8 cellular contexts compared by ENCODE assay signal in the genomic region with DNA sequence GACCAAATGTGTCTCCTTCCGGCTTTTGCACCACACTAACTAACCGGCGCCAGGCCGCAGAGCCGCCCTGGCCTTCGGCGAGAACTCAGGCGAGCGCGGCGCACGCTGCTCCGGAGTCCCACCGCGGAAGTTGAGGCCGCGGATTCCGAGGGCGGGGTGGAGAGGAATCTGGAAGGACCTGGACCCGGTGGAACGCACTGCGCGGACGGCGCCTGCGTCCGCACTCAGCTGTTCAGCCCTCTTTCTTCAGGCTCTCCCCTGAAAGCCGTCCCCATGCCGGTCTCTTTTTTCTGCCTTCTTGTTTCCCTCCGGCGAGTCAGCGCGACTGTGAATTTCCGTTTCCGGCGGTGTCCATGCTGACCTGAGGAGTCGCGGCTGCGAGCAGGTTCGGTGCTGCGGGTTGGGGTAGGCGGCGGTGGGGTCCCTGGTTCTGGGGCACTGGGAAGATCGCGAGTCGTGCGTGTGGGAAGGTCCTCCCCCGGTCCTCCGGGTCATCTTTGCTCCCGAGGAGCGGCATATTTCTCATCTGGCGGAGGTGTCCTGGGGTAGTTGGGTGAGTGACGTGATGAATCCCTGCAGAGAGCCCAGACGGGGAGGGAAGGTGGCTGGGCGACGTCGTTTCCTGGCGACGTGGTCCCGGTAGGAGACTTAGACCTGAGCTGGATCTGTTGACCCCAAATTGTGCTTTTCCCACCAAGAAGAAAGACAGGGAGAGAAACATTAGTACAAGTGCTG. TPM values are rescaled to one million over a fixed set of nuclear protein-coding genes. Genes with fewer than 3 reads are reported as not detected.
A peak's percentile ranks its signal among the peaks of the same experiment; 100 is the strongest.
DNase-seq lines count a peak whose midpoint lies in the region; ATAC-seq and TF ChIP-seq lines count a peak whose summit lies in the region.

A gene with protein sequence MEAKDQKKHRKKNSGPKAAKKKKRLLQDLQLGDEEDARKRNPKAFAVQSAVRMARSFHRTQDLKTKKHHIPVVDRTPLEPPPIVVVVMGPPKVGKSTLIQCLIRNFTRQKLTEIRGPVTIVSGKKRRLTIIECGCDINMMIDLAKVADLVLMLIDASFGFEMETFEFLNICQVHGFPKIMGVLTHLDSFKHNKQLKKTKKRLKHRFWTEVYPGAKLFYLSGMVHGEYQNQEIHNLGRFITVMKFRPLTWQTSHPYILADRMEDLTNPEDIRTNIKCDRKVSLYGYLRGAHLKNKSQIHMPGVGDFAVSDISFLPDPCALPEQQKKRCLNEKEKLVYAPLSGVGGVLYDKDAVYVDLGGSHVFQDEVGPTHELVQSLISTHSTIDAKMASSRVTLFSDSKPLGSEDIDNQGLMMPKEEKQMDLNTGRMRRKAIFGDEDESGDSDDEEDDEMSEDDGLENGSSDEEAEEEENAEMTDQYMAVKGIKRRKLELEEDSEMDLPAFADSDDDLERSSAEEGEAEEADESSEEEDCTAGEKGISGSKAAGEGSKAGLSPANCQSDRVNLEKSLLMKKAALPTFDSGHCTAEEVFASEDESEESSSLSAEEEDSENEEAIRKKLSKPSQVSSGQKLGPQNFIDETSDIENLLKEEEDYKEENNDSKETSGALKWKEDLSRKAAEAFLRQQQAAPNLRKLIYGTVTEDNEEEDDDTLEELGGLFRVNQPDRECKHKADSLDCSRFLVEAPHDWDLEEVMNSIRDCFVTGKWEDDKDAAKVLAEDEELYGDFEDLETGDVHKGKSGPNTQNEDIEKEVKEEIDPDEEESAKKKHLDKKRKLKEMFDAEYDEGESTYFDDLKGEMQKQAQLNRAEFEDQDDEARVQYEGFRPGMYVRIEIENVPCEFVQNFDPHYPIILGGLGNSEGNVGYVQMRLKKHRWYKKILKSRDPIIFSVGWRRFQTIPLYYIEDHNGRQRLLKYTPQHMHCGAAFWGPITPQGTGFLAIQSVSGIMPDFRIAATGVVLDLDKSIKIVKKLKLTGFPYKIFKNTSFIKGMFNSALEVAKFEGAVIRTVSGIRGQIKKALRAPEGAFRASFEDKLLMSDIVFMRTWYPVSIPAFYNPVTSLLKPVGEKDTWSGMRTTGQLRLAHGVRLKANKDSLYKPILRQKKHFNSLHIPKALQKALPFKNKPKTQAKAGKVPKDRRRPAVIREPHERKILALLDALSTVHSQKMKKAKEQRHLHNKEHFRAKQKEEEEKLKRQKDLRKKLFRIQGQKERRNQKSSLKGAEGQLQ (plus strand): TSS at position 350 of the 735 bp plus-strand sequence. CDS start 1,600 bp downstream, outside the sequence.

- peak in 2 of 4 donors; percentile 33 to 71 for TF ChIP-seq POLR2A in esophagus squamous epithelium (IDR thresholded peaks at IDR 0.05)

- H3K4me1 ChIP-seq in DOHH2 (ENCODE audit: control insufficient read depth, low read length), result peaks cover 16% of the 10 kb centered on the region
- peaks cover 4% of the 10 kb centered on the region; the same call in 1 of the 2 replicates for H3K4me1 ChIP-seq in GM23338 (ENCODE audit: insufficient read depth)
- H3K4me1 ChIP-seq in esophagus squamous epithelium, result peaks cover 0 to 21% (median 10%) of the 10 kb centered on the region in 3 donors

- peak within 1 kb of the TSS; percentile 99 for H3K27ac Mint-ChIP-seq in GM23338

- WGBS in esophagus squamous epithelium, 2 donors, result 0% methylated on average over 7 to 19 of the region's 60 CpGs

- H3K9me3 Mint-ChIP-seq in GM23338, result peaks cover 3% of the 10 kb centered on the region; the same call in 2 of the 3 replicates

- peaks cover 35% of the 10 kb centered on the region for H3K36me3 ChIP-seq in DOHH2 (ENCODE audit: control insufficient read depth, low read length)
- peaks cover 20% of the 10 kb centered on the region for H3K36me3 ChIP-seq in GM23338 (ENCODE audit: insufficient read depth)
- H3K36me3 ChIP-seq in esophagus squamous epithelium, result peaks cover 0 to 35% (median 11%) of the 10 kb centered on the region in 3 donors

- no peaks in the 10 kb centered on the region for H3F3A ChIP-seq in DOHH2 (ENCODE audit: control insufficient read depth, insufficient read depth)
- H3F3A ChIP-seq in GM23338 (replicated peaks; ENCODE audit: low read depth), result 0 out of 2 replicates have a peak, but pooled peaks cover 2% of the 10 kb centered on the region

- H3K4me3 ChIP-seq in DOHH2 (ENCODE audit: low read length) (peak within 1 kb of the TSS; percentile 89), GM23338 (peak within 1 kb of the TSS; percentile 97), esophagus squamous epithelium (peak within 1 kb of the TSS; percentile 50 to 88 (median 81))

- no peaks in the 10 kb centered on the region for H3K9me3 ChIP-seq in DOHH2 (ENCODE audit: control insufficient read depth, insufficient read depth, low read length)
- no peaks in the 10 kb centered on the region for H3K9me3 ChIP-seq in esophagus squamous epithelium

- H3K4me2 ChIP-seq in DOHH2 (ENCODE audit: low read length) (peak within 1 kb of the TSS; percentile 61), GM23338 (peak within 1 kb of the TSS; percentile 95)

- no peaks in the 10 kb centered on the region for H3K9me2 ChIP-seq in DOHH2 (replicated peaks; ENCODE audit: control insufficient read depth, low read length)
- H3K9me2 ChIP-seq in GM23338 (ENCODE audit: insufficient read depth), result no peaks in the 10 kb centered on the region

- DNase-seq in GM23338 (ENCODE audit: low spot score) (peak; percentile 95), Kasumi-1 (lab: John Stamatoyannopoulos, UW) (peak; percentile 98), RKO (ENCODE audit: low spot score) (peak; percentile 97), activated T-helper 1 cell treated with Interleukin-2 at 50 U/mL for 16 hours (ENCODE audit: low read depth) (peak; percentile 77), esophagus squamous epithelium (lab: John Stamatoyannopoulos, UW) (peak; percentile 66), myocyte (ENCODE audit: low read depth) (peak; percentile 96)
- peak; percentile 77 to 81 for DNase-seq in stimulated activated CD8-positive, alpha-beta memory T cell treated with anti-CD3 and anti-CD28 coated beads, Interleukin-7, amount 100 ng/mL, for 4 hours (ENCODE audit: low read depth in 2 of 2)

- peaks cover 41% of the 10 kb centered on the region for H3K36me3 Mint-ChIP-seq in GM23338 (ENCODE audit: low read depth)

- H3K27ac ChIP-seq in DOHH2 (ENCODE audit: low read depth, low read length) (peak within 1 kb of the TSS; percentile 26), GM23338 (ENCODE audit: low read depth) (peak within 1 kb of the TSS; percentile 99), esophagus squamous epithelium (peak within 1 kb of the TSS; percentile 89 to 93 (median 91))

- peaks cover 38% of the 10 kb centered on the region for H3K79me2 ChIP-seq in DOHH2 (ENCODE audit: control insufficient read depth, low read length)
- H3K79me2 ChIP-seq in GM23338 (replicated peaks; ENCODE audit: insufficient read depth), result peaks cover 15% of the 10 kb centered on the region

- no peaks in the 10 kb centered on the region; the same call in 1 of the 2 replicates for H4K20me1 ChIP-seq in DOHH2 (ENCODE audit: control insufficient read depth, insufficient read depth, low read depth, low read length)
- peaks cover 5% of the 10 kb centered on the region; the same call in 1 of the 2 replicates for H4K20me1 ChIP-seq in GM23338 (replicated peaks; ENCODE audit: insufficient read depth)

- H3K4me1 Mint-ChIP-seq in GM23338, result no peaks in the 10 kb centered on the region

- H3K27me3 Mint-ChIP-seq in GM23338 (ENCODE audit: insufficient read depth, low read depth, poor library complexity), result peaks cover 15% of the 10 kb centered on the region

- H3K27me3 ChIP-seq in DOHH2 (ENCODE audit: control insufficient read depth, low read length), result no peaks in the 10 kb centered on the region; the same call in 1 of the 2 replicates
- peaks cover 10% of the 10 kb centered on the region; the same call in 1 of the 2 replicates for H3K27me3 ChIP-seq in GM23338 (ENCODE audit: insufficient read depth)
- H3K27me3 ChIP-seq in esophagus squamous epithelium, result peaks cover 0 to 8% (median 0%) of the 10 kb centered on the region in 4 donors

- TF ChIP-seq CTCF in DOHH2 (IDR thresholded peaks at IDR 0.05; ENCODE audit: low read depth, low read length, poor library complexity, severe bottlenecking) (no peak), GM23338 (conservative IDR thresholded peaks at IDR 0.05; ENCODE audit: low read depth in 2 of 2) (no peak), esophagus squamous epithelium (IDR thresholded peaks at IDR 0.05) (peak in 2 of 6 experiments; percentile 10 to 31)

- ATAC-seq in GM23338, result peak; percentile 97

- peak within 1 kb of the TSS; percentile 95 for H3K4me3 Mint-ChIP-seq in GM23338

- H2AFZ ChIP-seq in GM23338, result peak within 1 kb of the TSS; percentile 94

- intact Hi-C loops in esophagus squamous epithelium (cut with DNase I), result no loop called here

TF ChIP-seq in GM23338, 12 proteins besides CTCF, POLR2A, EP300 and RAD21 (continues in another document):
- peak; percentile 95 for TF ChIP-seq POLR2AphosphoS5 (IDR thresholded peaks at IDR 0.05; ENCODE audit: low read depth)
- no peak for TF ChIP-seq NANOG (IDR thresholded peaks at IDR 0.05; ENCODE audit: borderline replicate concordance)
- TF ChIP-seq CREB1 (CRISPR knock-in tag; IDR thresholded peaks at IDR 0.05; ENCODE audit: low read depth), result peak; percentile 73
- peak; percentile 24; the same call in 1 of the 2 replicates for TF ChIP-seq ZNF114 (CRISPR knock-in tag; IDR thresholded peaks at IDR 0.05)

RNA-seq across cellular contexts. Expression of the gene that starts here (rescaled TPM):
- total RNA-seq in GM23338 (2014; rRNA removed; shearing (Covaris generic)), result 37.1 and 37.7 TPM in 2 replicates
- polyA plus RNA-seq in GM23338 (2016; fragmentation: Nextera tagmentation; extraction: Ambion mirVana), result 22.1 and 26.4 TPM in 2 replicates
- total RNA-seq in esophagus squamous epithelium (10 to 100 TPM; 11.5 to 17.4 (median 16.7) TPM), myocyte (15.7 and 16.2 TPM in 2 replicates)
- polyA plus RNA-seq in myocyte (2012), result 7.9 TPM

Comparison
In these comparisons a context has a peak if more than half of its experiments do, and no peak if none do; other contexts are left out.
1. Peak in every context shown above with its lines: DNase-seq, ATAC-seq, H3K4me3 ChIP-seq and H3K27ac ChIP-seq.
2. H3K27ac ChIP-seq: peak in every context shown above with its lines; median percentile 99 in GM23338; 91 in esophagus squamous epithelium; 26 in DOHH2.